ENCODE assay signal across 15 cellular contexts in genomic region chr3:53256704-53257055, GRCh38. TPM values are rescaled to one million over a fixed set of nuclear protein-coding genes. Genes with fewer than 3 reads are reported as not detected.
DNase-seq lines count a peak whose midpoint lies in the region; ATAC-seq, FAIRE-seq and TF ChIP-seq lines count a peak whose summit lies in the region.
"Had no signal": no experiment of that assay in that cellular context is flagged by ENCODE, and none has a peak within 500 bp of the region (broad histone marks: within the 10 kb centered on the region; RNA-seq: fewer than 3 reads in every experiment).

No MANE protein-coding gene starts in this region.

- no peak overlapping the region for H3K4me3 ChIP-seq in pancreas

- ATAC-seq in CD4-positive, alpha-beta T cell (ENCODE audit: poor library complexity) = no peak
- ATAC-seq in pancreas = no peak

- no peak for FAIRE-seq in pancreas (lab: Jason Lieb, UNC)
- FAIRE-seq: small intestine had no signal

- peak overlapping the region; percentile 2 for H3K27ac Mint-ChIP-seq in CD4-positive, alpha-beta T cell
- peak overlapping the region; percentile 90 for H3K27ac Mint-ChIP-seq in dendritic cell treated with granulocyte-macrophage colony-stimulating factor and Interleukin-4, amounts not matched to agents 40 ng/mL and 50 ng/mL, for 4 days
- H3K27ac Mint-ChIP-seq in neural crest cell (ENCODE audit: unreplicated experiment) = no peak overlapping the region
- H3K27ac Mint-ChIP-seq: HFFc6 had no signal

- H3K4me1 ChIP-seq in pancreas = peaks cover 9 to 18% (median 14%) of the 10 kb centered on the region in 3 donors

- TF ChIP-seq CTCF in CD4-positive, alpha-beta T cell (IDR thresholded peaks at IDR 0.05) = no peak
- TF ChIP-seq CTCF in neural crest cell (conservative IDR thresholded peaks at IDR 0.05) (no peak), pancreas (IDR thresholded peaks at IDR 0.05) (no peak)

- H3K4me1 Mint-ChIP-seq in CD4-positive, alpha-beta T cell (ENCODE audit: low read depth) = peaks cover 33% of the 10 kb centered on the region
- peaks cover 66% of the 10 kb centered on the region for H3K4me1 Mint-ChIP-seq in dendritic cell treated with granulocyte-macrophage colony-stimulating factor and Interleukin-4, amounts not matched to agents 40 ng/mL and 50 ng/mL, for 4 days (ENCODE audit: low read depth)
- peaks cover 55% of the 10 kb centered on the region for H3K4me1 Mint-ChIP-seq in neural crest cell

- no peaks in the 10 kb centered on the region for H3K27me3 ChIP-seq in CD4-positive, alpha-beta T cell (ENCODE audit: control insufficient read depth, insufficient read depth, low read length)
- no peaks in the 10 kb centered on the region for H3K27me3 ChIP-seq in pancreas
- H3K27me3 ChIP-seq: ascending aorta had no signal

- intact Hi-C loops in CD4-positive, alpha-beta T cell (cut with DNase I, micrococcal nuclease) = loop anchor here in 1 of 2 experiments (1.0 to 10.0 kb wide), 4 partner anchors 91 to 626 kb away; partner anchors contain the start of genes ACTR8, DCP1A, RFT1 and STIMATE
- intact Hi-C loops in dendritic cell treated with granulocyte-macrophage colony-stimulating factor and Interleukin-4, amounts not matched to agents 40 ng/mL and 50 ng/mL, for 4 days (cut with micrococcal nuclease) = no loop called here
- intact Hi-C loops in pancreas (cut with DNase I) = no loop called here

- peaks cover 18% of the 10 kb centered on the region for H3K36me3 ChIP-seq in KOPT-K1 (ENCODE audit: insufficient read depth, low read length)
- no peaks in the 10 kb centered on the region for H3K36me3 ChIP-seq in pancreas
- H3K36me3 ChIP-seq: ascending aorta had no signal

- H3K36me3 Mint-ChIP-seq in CD4-positive, alpha-beta T cell (ENCODE audit: low read depth) = peaks cover 8% of the 10 kb centered on the region
- peaks cover 38% of the 10 kb centered on the region for H3K36me3 Mint-ChIP-seq in dendritic cell treated with granulocyte-macrophage colony-stimulating factor and Interleukin-4, amounts not matched to agents 40 ng/mL and 50 ng/mL, for 4 days (ENCODE audit: low read depth)
- no peaks in the 10 kb centered on the region for H3K36me3 Mint-ChIP-seq in neural crest cell (ENCODE audit: low read depth)

- no peak for DNase-seq in CD4-positive, alpha-beta T cell
- DNase-seq in neural crest cell (ENCODE audit: low read depth, low spot score) = no peak
- no peak for DNase-seq in pancreas
- no peak for DNase-seq in kidney glomerular epithelial cell (lab: John Stamatoyannopoulos, UW)
- no peak for DNase-seq in SIG-M5 (lab: John Stamatoyannopoulos, UW)
- DNase-seq: cortex of kidney, DMS79, erythroblast, HFFc6, NCI-H187 treated with DMSO at 0.1 percent for 48 hours, small intestine had no signal

- H3K27me3 Mint-ChIP-seq in CD4-positive, alpha-beta T cell = no peaks in the 10 kb centered on the region
- H3K27me3 Mint-ChIP-seq in dendritic cell treated with granulocyte-macrophage colony-stimulating factor and Interleukin-4, amounts not matched to agents 40 ng/mL and 50 ng/mL, for 4 days = no peaks in the 10 kb centered on the region
- no peaks in the 10 kb centered on the region for H3K27me3 Mint-ChIP-seq in neural crest cell (ENCODE audit: low read depth)

- POLR2A ChIA-PET in CD4-positive, alpha-beta T cell (lab: Charles Lee) = interaction anchor here (1.2 kb wide), 1 partner anchor 19 kb away, joined by 5 read pairs; no protein-coding TSS in a partner anchor

- WGBS in pancreas, 2 donors = 78 to 87% methylated on average over 5 of the region's 5 CpGs

- no peaks in the 10 kb centered on the region for H3K9me3 Mint-ChIP-seq in CD4-positive, alpha-beta T cell
- no peaks in the 10 kb centered on the region for H3K9me3 Mint-ChIP-seq in dendritic cell treated with granulocyte-macrophage colony-stimulating factor and Interleukin-4, amounts not matched to agents 40 ng/mL and 50 ng/mL, for 4 days
- no peaks in the 10 kb centered on the region for H3K9me3 Mint-ChIP-seq in neural crest cell
- H3K9me3 Mint-ChIP-seq: activated T-helper 2 cell treated with anti-CD3 and anti-CD28 coated beads, Interferon-gamma antibody, Interleukin-2, Interleukin-4, amounts not matched to agents 10 μg/mL and 5 μg/mL and 100 μg/mL, durations not matched to agents 14 hours and 24 hours and 36 hours; HFFc6 had no signal

- CTCF ChIA-PET in CD4-positive, alpha-beta T cell (lab: Charles Lee) = no interaction called here

- no peaks in the 10 kb centered on the region for H3K9me3 ChIP-seq in CD4-positive, alpha-beta T cell (ENCODE audit: control insufficient read depth, low read length)
- H3K9me3 ChIP-seq in KOPT-K1 (ENCODE audit: insufficient read depth, low read length, poor library complexity, severe bottlenecking) (no peaks in the 10 kb centered on the region), pancreas (no peaks in the 10 kb centered on the region)
- H3K9me3 ChIP-seq: ascending aorta had no signal

- peak overlapping the region; percentile 89 for H3K4me3 Mint-ChIP-seq in CD4-positive, alpha-beta T cell
- no peak overlapping the region for H3K4me3 Mint-ChIP-seq in dendritic cell treated with granulocyte-macrophage colony-stimulating factor and Interleukin-4, amounts not matched to agents 40 ng/mL and 50 ng/mL, for 4 days
- peak overlapping the region; percentile 84 for H3K4me3 Mint-ChIP-seq in neural crest cell

- H3K27ac ChIP-seq in CD4-positive, alpha-beta T cell (ENCODE audit: low read depth, low read length) = no peak overlapping the region
- H3K27ac ChIP-seq in KOPT-K1 (ENCODE audit: low read depth, low read length, poor library complexity, severe bottlenecking) (peak overlapping the region; percentile 93), pancreas (no peak overlapping the region)

RNA-seq across cellular contexts. Expression of gene TKT, which starts 0.9 kb away (rescaled TPM):
- total RNA-seq in CD4-positive, alpha-beta T cell = 100 to 1,000 TPM in 1 of 2 experiments, 10 to 100 TPM in 1; 91.5 to 103 TPM
- total RNA-seq in neural crest cell (556 and 564 TPM in 2 replicates), pancreas (100 to 1,000 TPM; 153 to 306 (median 208) TPM)
- polyA plus RNA-seq in pancreas = 100 to 1,000 TPM; 114 to 122 TPM
